Comparison of ENCODE assay signal across 8 cellular contexts in genomic region chr9:100352727-100353505, GRCh38. TPM values are rescaled to one million over a fixed set of nuclear protein-coding genes. Genes with fewer than 3 reads are reported as not detected.
DNase-seq lines count a peak whose midpoint lies in the region; ATAC-seq lines count a peak whose summit lies in the region.

TSS of gene TEX10 (minus strand) at chr9:100352942. CDS start at chr9:100349363, 3,579 bp downstream.

- H3K4me3 ChIP-seq in endocrine pancreas (ENCODE audit: control insufficient read depth, insufficient read depth, low read length) (peak within 1 kb of the TSS; percentile 81), mesenchymal stem cell (ENCODE audit: insufficient read depth in 1 of 2, low read depth in 1 of 2, low read length in 2 of 2) (peak within 1 kb of the TSS; percentile 90 to 94)

- H3K9me3 ChIP-seq in endocrine pancreas (ENCODE audit: control insufficient read depth, low read length) (no peaks in the 10 kb centered on the region), mesenchymal stem cell (ENCODE audit: control insufficient read depth, low read length) (no peaks in the 10 kb centered on the region)

- H3K18ac ChIP-seq in mesenchymal stem cell (ENCODE audit: low read depth in 1 of 2, low read length in 2 of 2): peak within 1 kb of the TSS; percentile 46 to 81

- H4K91ac ChIP-seq in mesenchymal stem cell (ENCODE audit: low read length): peak within 1 kb of the TSS; percentile 34

- peak within 1 kb of the TSS; percentile 48 for H2AFZ ChIP-seq in mesenchymal stem cell (ENCODE audit: low read depth, low read length)

- peak; percentile 73 for ATAC-seq in GM19468 (IDR thresholded peaks at IDR 0.05; ENCODE audit: extremely low read depth, unreplicated experiment)

- H3K27ac ChIP-seq in mesenchymal stem cell (ENCODE audit: low read length, poor library complexity, severe bottlenecking): peak within 1 kb of the TSS; percentile 34

- H2BK12ac ChIP-seq in mesenchymal stem cell (ENCODE audit: low read length in 2 of 2): peak within 1 kb of the TSS in 1 of 2 experiments; percentile 22

- DNase-seq in CMK (ENCODE audit: low read depth) (peak; percentile 89), HS-5 (ENCODE audit: low read depth) (peak; percentile 54), NOMO-1 (lab: John Stamatoyannopoulos, UW; ENCODE audit: unreplicated experiment in 2 of 2) (peak; percentile 76 to 91), mesenchymal stem cell (peak; percentile 88)
- DNase-seq in activated CD8-positive, alpha-beta memory T cell treated with anti-CD3 and anti-CD28 coated beads for 4 hours (ENCODE audit: low read depth in 2 of 2): peak; percentile 78 to 81
- DNase-seq in stimulated activated CD8-positive, alpha-beta memory T cell treated with anti-CD3 and anti-CD28 coated beads, Interleukin-12 subunit alpha, Interleukin-12 subunit beta, amount 100 ng/mL, for 24 hours (ENCODE audit: extremely low read depth): peak; percentile 69

- peak within 1 kb of the TSS; percentile 77 for H2BK120ac ChIP-seq in mesenchymal stem cell (ENCODE audit: low read depth, low read length)

- peak within 1 kb of the TSS in 1 of 2 experiments; percentile 1 for H3K23ac ChIP-seq in mesenchymal stem cell (ENCODE audit: low read length in 2 of 2)

- 0% methylated on average over 35 of the region's 53 CpGs for WGBS in mesenchymal stem cell

- no peaks in the 10 kb centered on the region for H3K27me3 ChIP-seq in endocrine pancreas (ENCODE audit: control insufficient read depth, insufficient read depth, low read length)
- H3K27me3 ChIP-seq in mesenchymal stem cell (ENCODE audit: control insufficient read depth in 1 of 2, insufficient read depth in 1 of 2, low read length in 2 of 2): no peaks in the 10 kb centered on the region

- H2BK5ac ChIP-seq in mesenchymal stem cell (ENCODE audit: low read depth, low read length, poor library complexity, severe bottlenecking): peak within 1 kb of the TSS; percentile 36

- peaks cover 5% of the 10 kb centered on the region for H3K79me1 ChIP-seq in mesenchymal stem cell (replicated peaks; ENCODE audit: low read length, poor library complexity, severe bottlenecking)

- H2BK15ac ChIP-seq in mesenchymal stem cell (ENCODE audit: low read depth, poor library complexity, severe bottlenecking): no peak within 1 kb of the TSS

- peaks cover 5% of the 10 kb centered on the region for H3K4me1 ChIP-seq in endocrine pancreas (ENCODE audit: control insufficient read depth, insufficient read depth, low read length)
- H3K4me1 ChIP-seq in mesenchymal stem cell (ENCODE audit: control insufficient read depth, insufficient read depth, low read depth, low read length): peaks cover 2% of the 10 kb centered on the region

- peak within 1 kb of the TSS; percentile 57 to 87 for H3K4ac ChIP-seq in mesenchymal stem cell (ENCODE audit: low read depth in 1 of 2, low read length in 2 of 2)

- no peaks in the 10 kb centered on the region for H3K36me3 ChIP-seq in endocrine pancreas (ENCODE audit: control insufficient read depth, insufficient read depth, low read length)
- H3K36me3 ChIP-seq in mesenchymal stem cell (ENCODE audit: control insufficient read depth in 1 of 2, insufficient read depth in 2 of 2, low read depth in 1 of 2, low read length in 2 of 2): peaks cover 3 to 6% of the 10 kb centered on the region in 2 experiments

- H4K8ac ChIP-seq in mesenchymal stem cell (ENCODE audit: low read length): peak within 1 kb of the TSS; percentile 35

- peak within 1 kb of the TSS; percentile 26 to 84 for H3K14ac ChIP-seq in mesenchymal stem cell (ENCODE audit: low read length in 2 of 2)

- peak within 1 kb of the TSS; percentile 23 for H3K9ac ChIP-seq in endocrine pancreas (ENCODE audit: control insufficient read depth, insufficient read depth, low read length)
- peak within 1 kb of the TSS; percentile 92 for H3K9ac ChIP-seq in mesenchymal stem cell (ENCODE audit: low read length)

- H3K4me2 ChIP-seq in mesenchymal stem cell (ENCODE audit: low read length, poor library complexity, severe bottlenecking): peak within 1 kb of the TSS; percentile 82

- no peak within 1 kb of the TSS for H2AK5ac ChIP-seq in mesenchymal stem cell (ENCODE audit: low read length, severe bottlenecking)

RNA-seq across cellular contexts. Expression of gene TEX10, which starts in this region (rescaled TPM):
- 19.9 TPM for polyA plus RNA-seq in mesenchymal stem cell (2013, experiment 1 of 2)
- 20.6 TPM for polyA plus RNA-seq in mesenchymal stem cell (2013, experiment 2 of 2)

Comparison
In these comparisons a context has a peak if more than half of its experiments do, and no peak if none do; other contexts are left out.
1. Peak in every context shown above with its lines: DNase-seq, ATAC-seq, H3K4me3 ChIP-seq and H3K27ac ChIP-seq.